10 cellular contexts compared by ENCODE assay signal in the genomic region with DNA sequence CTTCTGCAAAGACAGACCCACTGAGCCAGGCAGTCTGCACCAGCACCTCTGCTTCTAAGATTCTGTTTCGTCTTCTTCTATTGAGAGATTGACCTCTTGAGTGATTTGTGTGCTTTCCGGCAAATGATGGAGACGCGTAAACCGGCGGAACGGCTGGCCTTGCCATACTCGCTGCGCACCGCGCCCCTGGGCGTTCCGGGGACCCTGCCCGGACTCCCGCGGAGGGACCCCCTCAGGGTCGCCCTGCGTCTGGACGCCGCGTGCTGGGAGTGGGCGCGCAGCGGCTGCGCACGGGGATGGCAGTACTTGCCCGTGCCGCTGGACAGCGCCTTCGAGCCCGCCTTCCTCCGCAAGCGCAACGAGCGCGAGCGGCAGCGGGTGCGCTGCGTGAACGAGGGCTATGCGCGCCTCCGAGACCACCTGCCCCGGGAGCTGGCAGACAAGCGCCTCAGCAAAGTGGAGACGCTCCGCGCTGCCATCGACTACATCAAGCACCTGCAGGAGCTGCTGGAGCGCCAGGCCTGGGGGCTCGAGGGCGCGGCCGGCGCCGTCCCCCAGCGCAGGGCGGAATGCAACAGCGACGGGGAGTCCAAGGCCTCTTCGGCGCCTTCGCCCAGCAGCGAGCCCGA. TPM values are rescaled to one million over a fixed set of nuclear protein-coding genes. Genes with fewer than 3 reads are reported as not detected.
DNase-seq lines count a peak whose midpoint lies in the region; ATAC-seq, FAIRE-seq and TF ChIP-seq lines count a peak whose summit lies in the region.
"Had no signal": no experiment of that assay in that cellular context is flagged by ENCODE, and none has a peak within 500 bp of the region (broad histone marks: within the 10 kb centered on the region; RNA-seq: fewer than 3 reads in every experiment).

No MANE protein-coding gene starts in this region.

- no peak for ATAC-seq in HG03095 (IDR thresholded peaks at IDR 0.05; ENCODE audit: unreplicated experiment)

- no peaks in the 10 kb centered on the region for H3K36me3 ChIP-seq in trophoblast cell (ENCODE audit: control insufficient read depth in 1 of 2, insufficient read depth in 2 of 2, low read length in 2 of 2)

- no peak overlapping the region for H2AK5ac ChIP-seq in trophoblast cell (ENCODE audit: low read length)

- H3K27me3 ChIP-seq in trophoblast cell (ENCODE audit: insufficient read depth, low read length): peaks cover 20% of the 10 kb centered on the region

- H3K4me1 ChIP-seq in trophoblast cell (ENCODE audit: control insufficient read depth in 1 of 2, insufficient read depth in 2 of 2, low read length in 2 of 2): peaks cover 2 to 4% of the 10 kb centered on the region in 2 experiments

- H3K79me2 ChIP-seq in trophoblast cell (ENCODE audit: control insufficient read depth, insufficient read depth, low read length, poor library complexity): no peaks in the 10 kb centered on the region

- H2BK5ac ChIP-seq in trophoblast cell (ENCODE audit: low read depth, low read length, poor library complexity): no peak overlapping the region

- DNase-seq in GM12891 (ENCODE audit: insufficient read length, low spot score) (peak; percentile 23), NCI-H748 treated with DMSO at 0.1 percent for 48 hours (lab: John Stamatoyannopoulos, UW) (peak; percentile 37), fibroblast of villous mesenchyme (ENCODE audit: low read depth) (peak; percentile 2), trophoblast cell (no peak), GDM1 (lab: John Stamatoyannopoulos, UW) (no peak), SW480 (ENCODE audit: low spot score) (no peak), frontal cortex (ENCODE audit: low spot score in 2 of 2) (no peak)
- DNase-seq: stimulated activated naive CD4-positive, alpha-beta T cell treated with Interleukin-2 at 50 U/mL for 16 hours had no signal

- TF ChIP-seq CTCF in fibroblast of villous mesenchyme (IDR thresholded peaks at IDR 0.05; ENCODE audit: insufficient read depth, low read depth, low read length): no peak

- no peak overlapping the region for H2BK12ac ChIP-seq in trophoblast cell (ENCODE audit: low read length)

- no peak overlapping the region for H3K14ac ChIP-seq in trophoblast cell (ENCODE audit: low read length)

- H4K91ac ChIP-seq in trophoblast cell (ENCODE audit: low read depth, low read length): no peak overlapping the region

- no peak overlapping the region for H2AFZ ChIP-seq in trophoblast cell (ENCODE audit: insufficient read depth, low read length, poor library complexity)

- H3K9ac ChIP-seq in trophoblast cell (ENCODE audit: low read length): no peak overlapping the region

- H3K4me3 ChIP-seq in fibroblast of villous mesenchyme (ENCODE audit: low read depth, low read length): no peak overlapping the region
- peak overlapping the region; percentile 31 for H3K4me3 ChIP-seq in trophoblast cell (ENCODE audit: low read depth, low read length)

- H3K18ac ChIP-seq in trophoblast cell (ENCODE audit: low read length): no peak overlapping the region

- TF ChIP-seq POLR2A in GM12891 (IDR thresholded peaks at IDR 0.05; ENCODE audit: low read depth, low read length): no peak

- peak overlapping the region; percentile 75 for H3K4me2 ChIP-seq in trophoblast cell (ENCODE audit: low read length)

- no peak overlapping the region for H2BK120ac ChIP-seq in trophoblast cell (ENCODE audit: insufficient read depth, low read length, poor library complexity)

- no peak overlapping the region for H4K12ac ChIP-seq in trophoblast cell (ENCODE audit: low read depth, low read length)

- H4K8ac ChIP-seq in trophoblast cell (ENCODE audit: low read depth, low read length): no peak overlapping the region

- no peaks in the 10 kb centered on the region for H3K9me3 ChIP-seq in trophoblast cell (ENCODE audit: insufficient read depth, low read depth, low read length)

- H3K79me1 ChIP-seq in trophoblast cell (ENCODE audit: low read length): no peaks in the 10 kb centered on the region

- FAIRE-seq in GM12891 (lab: Jason Lieb, UNC) (peak; percentile 56), frontal cortex (lab: Jason Lieb, UNC) (no peak)

- no CpG with 5 or more reads among the region's 66 CpGs for WGBS in trophoblast cell (ENCODE audit: extremely low coverage, insufficient coverage, insufficient read length)

- H3K4ac ChIP-seq in trophoblast cell (ENCODE audit: low read depth, low read length): no peak overlapping the region

- H3K23ac ChIP-seq in trophoblast cell (ENCODE audit: low read length): no peak overlapping the region

- H3K27ac ChIP-seq in trophoblast cell (ENCODE audit: low read depth, low read length): no peak overlapping the region

TF ChIP-seq in GM12891, 5 proteins besides CTCF, POLR2A, EP300 and RAD21:
- TF ChIP-seq POU2F2 (IDR thresholded peaks at IDR 0.05; ENCODE audit: low read depth, low read length): no peak
- no peak for TF ChIP-seq POLR2AphosphoS5 (IDR thresholded peaks at IDR 0.05; ENCODE audit: low read depth, low read length)
- TF ChIP-seq TAF1 (IDR thresholded peaks at IDR 0.05; ENCODE audit: low read depth, low read length): no peak
- no peak for TF ChIP-seq SPI1 (IDR thresholded peaks at IDR 0.05; ENCODE audit: low read depth, low read length)
- no peak for TF ChIP-seq PAX5 (IDR thresholded peaks at IDR 0.05; ENCODE audit: insufficient read depth, low read length, severe bottlenecking)
TF ChIP-seq in GM12891: peak in this region for 0.

RNA-seq across cellular contexts. Expression of gene ASCL4, which starts 0.7 kb away (rescaled TPM):
- not detected for polyA plus RNA-seq in GM12891 (2012; ENCODE audit: low read depth, missing spikeins)
- total RNA-seq in fibroblast of villous mesenchyme: not detected in 2 replicates
- 0.01 TPM in 1 of 2 replicates, not detected in the other for polyA plus RNA-seq in trophoblast cell (2013)
- total RNA-seq in frontal cortex: not detected
- total RNA-seq: pulmonary artery endothelial cell had no signal

RNA-seq across cellular contexts. Expression of gene PRDM4, which starts 14.3 kb away (rescaled TPM):
- 8.9 TPM for polyA plus RNA-seq in GM12891 (2012; ENCODE audit: low read depth, missing spikeins)
- total RNA-seq in fibroblast of villous mesenchyme (28.9 and 31.6 TPM in 2 replicates), frontal cortex (21.2 TPM)
- polyA plus RNA-seq in trophoblast cell (2013): 13.9 and 14.2 TPM in 2 replicates

Comparison
In these comparisons a context has a peak if more than half of its experiments do, and no peak if none do; other contexts are left out.
1. DNase-seq: peak in GM12891 (single experiment), NCI-H748 treated with DMSO at 0.1 percent for 48 hours (single experiment) and fibroblast of villous mesenchyme (single experiment); none in trophoblast cell (0 of 2), GDM1 (single experiment), SW480 (single experiment) and frontal cortex (0 of 2).